Comparison of ENCODE assay signal across 1 cellular context in the genomic region with DNA sequence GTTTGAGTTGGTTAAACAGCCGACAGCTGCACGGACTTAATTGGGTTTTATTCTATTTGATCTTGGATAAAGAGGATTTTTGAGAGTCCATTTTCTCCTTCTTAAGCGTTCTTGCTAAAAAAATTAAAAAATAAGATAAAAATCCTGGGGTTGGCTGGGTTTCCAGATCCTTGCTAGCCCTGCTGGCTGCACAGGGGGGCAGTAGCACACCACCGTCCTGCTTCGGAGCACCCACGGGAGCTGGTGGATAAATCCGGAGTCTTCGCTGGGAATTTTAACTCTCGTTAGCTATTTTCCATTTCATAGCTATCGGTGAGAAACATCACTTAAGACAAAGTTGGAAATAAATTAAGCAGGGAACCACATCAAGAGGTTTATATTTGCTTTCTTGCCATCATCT.
TF ChIP-seq lines count a peak whose summit lies in the region.

No MANE protein-coding gene starts in this region.

TF ChIP-seq in WTC11, 78 proteins besides CTCF, POLR2A, EP300 and RAD21 (continued from another document):
- TF ChIP-seq TCF7 (CRISPR knock-in tag; IDR thresholded peaks at IDR 0.05; ENCODE audit: low read depth) (no peak), ELF4 (CRISPR knock-in tag; IDR thresholded peaks at IDR 0.05; ENCODE audit: low read depth) (no peak), ZNF219 (CRISPR knock-in tag; IDR thresholded peaks at IDR 0.05; ENCODE audit: borderline replicate concordance) (no peak), CREM (CRISPR knock-in tag; IDR thresholded peaks at IDR 0.05) (no peak), ZNF532 (CRISPR knock-in tag; IDR thresholded peaks at IDR 0.05; ENCODE audit: borderline replicate concordance) (no peak), MYBL2 (CRISPR knock-in tag; IDR thresholded peaks at IDR 0.05) (no peak), SP1 (CRISPR knock-in tag; conservative IDR thresholded peaks at IDR 0.05) (no peak), ZNF416 (CRISPR knock-in tag; IDR thresholded peaks at IDR 0.05) (no peak)
- TF ChIP-seq, protein P1, sequence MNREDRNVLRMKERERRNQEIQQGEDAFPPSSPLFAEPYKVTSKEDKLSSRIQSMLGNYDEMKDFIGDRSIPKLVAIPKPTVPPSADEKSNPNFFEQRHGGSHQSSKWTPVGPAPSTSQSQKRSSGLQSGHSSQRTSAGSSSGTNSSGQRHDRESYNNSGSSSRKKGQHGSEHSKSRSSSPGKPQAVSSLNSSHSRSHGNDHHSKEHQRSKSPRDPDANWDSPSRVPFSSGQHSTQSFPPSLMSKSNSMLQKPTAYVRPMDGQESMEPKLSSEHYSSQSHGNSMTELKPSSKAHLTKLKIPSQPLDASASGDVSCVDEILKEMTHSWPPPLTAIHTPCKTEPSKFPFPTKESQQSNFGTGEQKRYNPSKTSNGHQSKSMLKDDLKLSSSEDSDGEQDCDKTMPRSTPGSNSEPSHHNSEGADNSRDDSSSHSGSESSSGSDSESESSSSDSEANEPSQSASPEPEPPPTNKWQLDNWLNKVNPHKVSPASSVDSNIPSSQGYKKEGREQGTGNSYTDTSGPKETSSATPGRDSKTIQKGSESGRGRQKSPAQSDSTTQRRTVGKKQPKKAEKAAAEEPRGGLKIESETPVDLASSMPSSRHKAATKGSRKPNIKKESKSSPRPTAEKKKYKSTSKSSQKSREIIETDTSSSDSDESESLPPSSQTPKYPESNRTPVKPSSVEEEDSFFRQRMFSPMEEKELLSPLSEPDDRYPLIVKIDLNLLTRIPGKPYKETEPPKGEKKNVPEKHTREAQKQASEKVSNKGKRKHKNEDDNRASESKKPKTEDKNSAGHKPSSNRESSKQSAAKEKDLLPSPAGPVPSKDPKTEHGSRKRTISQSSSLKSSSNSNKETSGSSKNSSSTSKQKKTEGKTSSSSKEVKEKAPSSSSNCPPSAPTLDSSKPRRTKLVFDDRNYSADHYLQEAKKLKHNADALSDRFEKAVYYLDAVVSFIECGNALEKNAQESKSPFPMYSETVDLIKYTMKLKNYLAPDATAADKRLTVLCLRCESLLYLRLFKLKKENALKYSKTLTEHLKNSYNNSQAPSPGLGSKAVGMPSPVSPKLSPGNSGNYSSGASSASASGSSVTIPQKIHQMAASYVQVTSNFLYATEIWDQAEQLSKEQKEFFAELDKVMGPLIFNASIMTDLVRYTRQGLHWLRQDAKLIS (CRISPR knock-in tag; IDR thresholded peaks at IDR 0.05; ENCODE audit: borderline replicate concordance): no peak
- TF ChIP-seq, protein P2, sequence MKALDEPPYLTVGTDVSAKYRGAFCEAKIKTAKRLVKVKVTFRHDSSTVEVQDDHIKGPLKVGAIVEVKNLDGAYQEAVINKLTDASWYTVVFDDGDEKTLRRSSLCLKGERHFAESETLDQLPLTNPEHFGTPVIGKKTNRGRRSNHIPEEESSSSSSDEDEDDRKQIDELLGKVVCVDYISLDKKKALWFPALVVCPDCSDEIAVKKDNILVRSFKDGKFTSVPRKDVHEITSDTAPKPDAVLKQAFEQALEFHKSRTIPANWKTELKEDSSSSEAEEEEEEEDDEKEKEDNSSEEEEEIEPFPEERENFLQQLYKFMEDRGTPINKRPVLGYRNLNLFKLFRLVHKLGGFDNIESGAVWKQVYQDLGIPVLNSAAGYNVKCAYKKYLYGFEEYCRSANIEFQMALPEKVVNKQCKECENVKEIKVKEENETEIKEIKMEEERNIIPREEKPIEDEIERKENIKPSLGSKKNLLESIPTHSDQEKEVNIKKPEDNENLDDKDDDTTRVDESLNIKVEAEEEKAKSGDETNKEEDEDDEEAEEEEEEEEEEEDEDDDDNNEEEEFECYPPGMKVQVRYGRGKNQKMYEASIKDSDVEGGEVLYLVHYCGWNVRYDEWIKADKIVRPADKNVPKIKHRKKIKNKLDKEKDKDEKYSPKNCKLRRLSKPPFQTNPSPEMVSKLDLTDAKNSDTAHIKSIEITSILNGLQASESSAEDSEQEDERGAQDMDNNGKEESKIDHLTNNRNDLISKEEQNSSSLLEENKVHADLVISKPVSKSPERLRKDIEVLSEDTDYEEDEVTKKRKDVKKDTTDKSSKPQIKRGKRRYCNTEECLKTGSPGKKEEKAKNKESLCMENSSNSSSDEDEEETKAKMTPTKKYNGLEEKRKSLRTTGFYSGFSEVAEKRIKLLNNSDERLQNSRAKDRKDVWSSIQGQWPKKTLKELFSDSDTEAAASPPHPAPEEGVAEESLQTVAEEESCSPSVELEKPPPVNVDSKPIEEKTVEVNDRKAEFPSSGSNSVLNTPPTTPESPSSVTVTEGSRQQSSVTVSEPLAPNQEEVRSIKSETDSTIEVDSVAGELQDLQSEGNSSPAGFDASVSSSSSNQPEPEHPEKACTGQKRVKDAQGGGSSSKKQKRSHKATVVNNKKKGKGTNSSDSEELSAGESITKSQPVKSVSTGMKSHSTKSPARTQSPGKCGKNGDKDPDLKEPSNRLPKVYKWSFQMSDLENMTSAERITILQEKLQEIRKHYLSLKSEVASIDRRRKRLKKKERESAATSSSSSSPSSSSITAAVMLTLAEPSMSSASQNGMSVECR (CRISPR knock-in tag; IDR thresholded peaks at IDR 0.05; ENCODE audit: borderline replicate concordance): no peak
- TF ChIP-seq, protein P3, sequence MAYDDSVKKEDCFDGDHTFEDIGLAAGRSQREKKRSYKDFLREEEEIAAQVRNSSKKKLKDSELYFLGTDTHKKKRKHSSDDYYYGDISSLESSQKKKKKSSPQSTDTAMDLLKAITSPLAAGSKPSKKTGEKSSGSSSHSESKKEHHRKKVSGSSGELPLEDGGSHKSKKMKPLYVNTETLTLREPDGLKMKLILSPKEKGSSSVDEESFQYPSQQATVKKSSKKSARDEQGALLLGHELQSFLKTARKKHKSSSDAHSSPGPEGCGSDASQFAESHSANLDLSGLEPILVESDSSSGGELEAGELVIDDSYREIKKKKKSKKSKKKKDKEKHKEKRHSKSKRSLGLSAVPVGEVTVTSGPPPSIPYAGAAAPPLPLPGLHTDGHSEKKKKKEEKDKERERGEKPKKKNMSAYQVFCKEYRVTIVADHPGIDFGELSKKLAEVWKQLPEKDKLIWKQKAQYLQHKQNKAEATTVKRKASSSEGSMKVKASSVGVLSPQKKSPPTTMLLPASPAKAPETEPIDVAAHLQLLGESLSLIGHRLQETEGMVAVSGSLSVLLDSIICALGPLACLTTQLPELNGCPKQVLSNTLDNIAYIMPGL (CRISPR knock-in tag; IDR thresholded peaks at IDR 0.05): no peak
